Comparison of ENCODE assay signal across 13 cellular contexts in genomic region chr2:60213865-60214657, GRCh38.
DNase-seq lines count a peak whose midpoint lies in the region; ATAC-seq, FAIRE-seq and TF ChIP-seq lines count a peak whose summit lies in the region.
"Had no signal": no experiment of that assay in that cellular context is flagged by ENCODE, and none has a peak within 500 bp of the region (broad histone marks: within the 10 kb centered on the region; RNA-seq: fewer than 3 reads in every experiment).

No MANE protein-coding gene starts in this region.

- no peak for TF ChIP-seq CTCF in coronary artery (IDR thresholded peaks at IDR 0.05)

- peak; percentile 21 for DNase-seq in AG20443 (ENCODE audit: low spot score)
- peak; percentile 25 for DNase-seq in HTR-8/SVneo (ENCODE audit: insufficient read length, low spot score)
- DNase-seq in SKM-1 (lab: John Stamatoyannopoulos, UW; ENCODE audit: unreplicated experiment), result peak; percentile 11
- DNase-seq in left lobe of liver (ENCODE audit: low spot score), result peak; percentile 63
- no peak for DNase-seq in superior temporal gyrus (ENCODE audit: extremely low spot score)
- no peak for DNase-seq in NCI-H2107 treated with DMSO at 0.1 percent for 48 hours (lab: John Stamatoyannopoulos, UW; ENCODE audit: unreplicated experiment)
- no peak for DNase-seq in coronary artery (ENCODE audit: low spot score)
- DNase-seq: activated CD4-positive, alpha-beta T cell treated with anti-CD3 and anti-CD28 coated beads, Interleukin-2, amount 10 ng/mL, durations not matched to agents 24 days and 14 days; CD8-positive, alpha-beta memory T cell; GOT3 had no signal

- ATAC-seq in left lobe of liver (peak; percentile 96), GM21390 (IDR thresholded peaks at IDR 0.05; ENCODE audit: unreplicated experiment) (no peak)

- no peak for FAIRE-seq in HTR-8/SVneo (lab: Jason Lieb, UNC)
- FAIRE-seq: RCC 7860 had no signal

- H3K27ac ChIP-seq in coronary artery, result no peak overlapping the region
- H3K27ac ChIP-seq: thoracic aorta had no signal

- H3K4me3 ChIP-seq in coronary artery, result no peak overlapping the region
- H3K4me3 ChIP-seq: thoracic aorta had no signal

Comparison
In these comparisons a context has a peak if more than half of its experiments do, and no peak if none do; other contexts are left out.
1. DNase-seq: peak in AG20443 (single experiment), HTR-8/SVneo (single experiment), SKM-1 (single experiment) and left lobe of liver (single experiment); none in superior temporal gyrus (single experiment), NCI-H2107 treated with DMSO at 0.1 percent for 48 hours (single experiment) and coronary artery (single experiment).